Comparison of ENCODE assay signal across 1 cellular context in genomic region chr7:130356760-130357611, GRCh38.
TF ChIP-seq lines count a peak whose summit lies in the region.

No MANE protein-coding gene starts in this region.

TF ChIP-seq in HCT116, 20 proteins besides CTCF, POLR2A, EP300 and RAD21 (continued from another document):
- TF ChIP-seq, protein P1, sequence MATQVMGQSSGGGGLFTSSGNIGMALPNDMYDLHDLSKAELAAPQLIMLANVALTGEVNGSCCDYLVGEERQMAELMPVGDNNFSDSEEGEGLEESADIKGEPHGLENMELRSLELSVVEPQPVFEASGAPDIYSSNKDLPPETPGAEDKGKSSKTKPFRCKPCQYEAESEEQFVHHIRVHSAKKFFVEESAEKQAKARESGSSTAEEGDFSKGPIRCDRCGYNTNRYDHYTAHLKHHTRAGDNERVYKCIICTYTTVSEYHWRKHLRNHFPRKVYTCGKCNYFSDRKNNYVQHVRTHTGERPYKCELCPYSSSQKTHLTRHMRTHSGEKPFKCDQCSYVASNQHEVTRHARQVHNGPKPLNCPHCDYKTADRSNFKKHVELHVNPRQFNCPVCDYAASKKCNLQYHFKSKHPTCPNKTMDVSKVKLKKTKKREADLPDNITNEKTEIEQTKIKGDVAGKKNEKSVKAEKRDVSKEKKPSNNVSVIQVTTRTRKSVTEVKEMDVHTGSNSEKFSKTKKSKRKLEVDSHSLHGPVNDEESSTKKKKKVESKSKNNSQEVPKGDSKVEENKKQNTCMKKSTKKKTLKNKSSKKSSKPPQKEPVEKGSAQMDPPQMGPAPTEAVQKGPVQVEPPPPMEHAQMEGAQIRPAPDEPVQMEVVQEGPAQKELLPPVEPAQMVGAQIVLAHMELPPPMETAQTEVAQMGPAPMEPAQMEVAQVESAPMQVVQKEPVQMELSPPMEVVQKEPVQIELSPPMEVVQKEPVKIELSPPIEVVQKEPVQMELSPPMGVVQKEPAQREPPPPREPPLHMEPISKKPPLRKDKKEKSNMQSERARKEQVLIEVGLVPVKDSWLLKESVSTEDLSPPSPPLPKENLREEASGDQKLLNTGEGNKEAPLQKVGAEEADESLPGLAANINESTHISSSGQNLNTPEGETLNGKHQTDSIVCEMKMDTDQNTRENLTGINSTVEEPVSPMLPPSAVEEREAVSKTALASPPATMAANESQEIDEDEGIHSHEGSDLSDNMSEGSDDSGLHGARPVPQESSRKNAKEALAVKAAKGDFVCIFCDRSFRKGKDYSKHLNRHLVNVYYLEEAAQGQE (IDR thresholded peaks at IDR 0.05; ENCODE audit: low read depth), result no peak
- TF ChIP-seq EGR1 (IDR thresholded peaks at IDR 0.05; ENCODE audit: low read depth), result peak; percentile 73
- TF ChIP-seq JUND (IDR thresholded peaks at IDR 0.05), result peak; percentile 90
- TF ChIP-seq MAX (IDR thresholded peaks at IDR 0.05), result peak; percentile 66; the same call in 1 of the 2 replicates
